In genomic region chr7:45642044-45642443, GRCh38 we compare ENCODE assay signal across 13 cellular contexts.
"Had no signal": no experiment of that assay in that cellular context is flagged by ENCODE, and none has a peak within 500 bp of the region (broad histone marks: within the 10 kb centered on the region; RNA-seq: fewer than 3 reads in every experiment).

No MANE protein-coding gene starts in this region.

- ATAC-seq: natural killer cell; stimulated activated effector memory CD8-positive, alpha-beta T cell treated with anti-CD3 and anti-CD28 coated beads, Interleukin-12 subunit alpha, Interleukin-12 subunit beta, amount 100 ng/mL, for 72 hours had no signal

- H3K27me3 ChIP-seq: neutrophil, tibial artery had no signal

- H3K4me3 ChIP-seq: tibial artery had no signal

- H3K27me3 Mint-ChIP-seq: activated naive CD4-positive, alpha-beta T cell treated with anti-CD3 and anti-CD28 coated beads, Interleukin-2, amount 10 ng/mL, durations not matched to agents 7 days and 5 days; dendritic cell treated with granulocyte-macrophage colony-stimulating factor and Interleukin-4, amounts not matched to agents 40 ng/mL and 50 ng/mL, for 4 days had no signal

- H3K27ac ChIP-seq: neutrophil, tibial artery had no signal

- H3K4me1 ChIP-seq: tibial artery had no signal

- DNase-seq: activated B cell treated with CpG ODN at 0.5 μM for 24 hours; activated CD4-positive, alpha-beta T cell treated with anti-CD3 and anti-CD28 coated beads for 48 hours; activated naive CD4-positive, alpha-beta T cell treated with anti-CD3 and anti-CD28 coated beads, Interleukin-2, amount 10 ng/mL, durations not matched to agents 7 days and 5 days; activated T-cell treated with anti-CD3 and anti-CD28 coated beads for 4 hours; erythroblast; natural killer cell; retina; SK-N-SH; tibial artery had no signal

- H3K4me1 Mint-ChIP-seq: activated B cell treated with CpG ODN at 0.5 μM for 24 hours; activated naive CD4-positive, alpha-beta T cell treated with anti-CD3 and anti-CD28 coated beads, Interleukin-2, amount 10 ng/mL, durations not matched to agents 7 days and 5 days; natural killer cell; stimulated activated effector memory CD8-positive, alpha-beta T cell treated with anti-CD3 and anti-CD28 coated beads, Interleukin-12 subunit alpha, Interleukin-12 subunit beta, amount 100 ng/mL, for 72 hours had no signal

- H3K9me3 ChIP-seq: neutrophil, SK-N-SH, tibial artery had no signal

- H3K27ac Mint-ChIP-seq: activated B cell treated with CpG ODN at 0.5 μM for 24 hours; activated naive CD4-positive, alpha-beta T cell treated with anti-CD3 and anti-CD28 coated beads, Interleukin-2, amount 10 ng/mL, durations not matched to agents 7 days and 5 days; activated T-helper 2 cell treated with anti-CD3 and anti-CD28 coated beads, Interferon-gamma antibody, Interleukin-2, Interleukin-4, amounts not matched to agents 10 μg/mL and 5 μg/mL and 100 μg/mL, durations not matched to agents 14 hours and 24 hours and 36 hours; dendritic cell treated with granulocyte-macrophage colony-stimulating factor and Interleukin-4, amounts not matched to agents 40 ng/mL and 50 ng/mL, for 4 days; natural killer cell; stimulated activated effector memory CD8-positive, alpha-beta T cell treated with anti-CD3 and anti-CD28 coated beads, Interleukin-12 subunit alpha, Interleukin-12 subunit beta, amount 100 ng/mL, for 72 hours had no signal

- H3K4me3 Mint-ChIP-seq: activated B cell treated with CpG ODN at 0.5 μM for 24 hours; activated naive CD4-positive, alpha-beta T cell treated with anti-CD3 and anti-CD28 coated beads, Interleukin-2, amount 10 ng/mL, durations not matched to agents 7 days and 5 days; dendritic cell treated with granulocyte-macrophage colony-stimulating factor and Interleukin-4, amounts not matched to agents 40 ng/mL and 50 ng/mL, for 4 days; natural killer cell; stimulated activated effector memory CD8-positive, alpha-beta T cell treated with anti-CD3 and anti-CD28 coated beads, Interleukin-12 subunit alpha, Interleukin-12 subunit beta, amount 100 ng/mL, for 72 hours had no signal

- H3K9me3 Mint-ChIP-seq: activated B cell treated with CpG ODN at 0.5 μM for 24 hours; activated naive CD4-positive, alpha-beta T cell treated with anti-CD3 and anti-CD28 coated beads, Interleukin-2, amount 10 ng/mL, durations not matched to agents 7 days and 5 days; activated T-helper 2 cell treated with anti-CD3 and anti-CD28 coated beads, Interferon-gamma antibody, Interleukin-2, Interleukin-4, amounts not matched to agents 10 μg/mL and 5 μg/mL and 100 μg/mL, durations not matched to agents 14 hours and 24 hours and 36 hours; dendritic cell treated with granulocyte-macrophage colony-stimulating factor and Interleukin-4, amounts not matched to agents 40 ng/mL and 50 ng/mL, for 4 days; natural killer cell; stimulated activated effector memory CD8-positive, alpha-beta T cell treated with anti-CD3 and anti-CD28 coated beads, Interleukin-12 subunit alpha, Interleukin-12 subunit beta, amount 100 ng/mL, for 72 hours had no signal

- H3K36me3 Mint-ChIP-seq: activated naive CD4-positive, alpha-beta T cell treated with anti-CD3 and anti-CD28 coated beads, Interleukin-2, amount 10 ng/mL, durations not matched to agents 7 days and 5 days; natural killer cell; stimulated activated effector memory CD8-positive, alpha-beta T cell treated with anti-CD3 and anti-CD28 coated beads, Interleukin-12 subunit alpha, Interleukin-12 subunit beta, amount 100 ng/mL, for 72 hours had no signal

- H3K36me3 ChIP-seq: neutrophil, tibial artery had no signal
